In the genomic region with DNA sequence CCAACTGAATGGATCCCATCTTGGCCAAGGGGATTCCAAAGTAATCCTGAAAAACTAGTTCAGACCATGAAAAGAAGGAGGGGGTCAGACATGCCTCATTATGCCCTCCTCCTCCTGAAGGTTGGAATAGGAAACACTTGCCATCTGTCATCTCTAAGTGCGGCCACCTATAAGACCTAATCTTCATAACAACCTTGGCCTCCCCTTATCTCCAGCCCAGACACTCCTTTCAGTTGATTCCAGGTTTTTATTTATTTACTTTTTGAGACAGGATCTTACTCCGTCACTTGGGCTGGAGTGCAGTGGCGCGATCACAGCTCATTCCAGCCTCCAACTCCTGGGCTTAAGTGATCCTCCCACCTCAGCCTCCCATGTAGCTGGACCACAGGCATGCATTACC, we compare ENCODE assay signal across 1 cellular context.
TF ChIP-seq lines count a peak whose summit lies in the region.

No MANE protein-coding gene starts in this region.

TF ChIP-seq in K562, 482 proteins besides CTCF, POLR2A, EP300 and RAD21 (continued from another document):
- TF ChIP-seq, protein P1, sequence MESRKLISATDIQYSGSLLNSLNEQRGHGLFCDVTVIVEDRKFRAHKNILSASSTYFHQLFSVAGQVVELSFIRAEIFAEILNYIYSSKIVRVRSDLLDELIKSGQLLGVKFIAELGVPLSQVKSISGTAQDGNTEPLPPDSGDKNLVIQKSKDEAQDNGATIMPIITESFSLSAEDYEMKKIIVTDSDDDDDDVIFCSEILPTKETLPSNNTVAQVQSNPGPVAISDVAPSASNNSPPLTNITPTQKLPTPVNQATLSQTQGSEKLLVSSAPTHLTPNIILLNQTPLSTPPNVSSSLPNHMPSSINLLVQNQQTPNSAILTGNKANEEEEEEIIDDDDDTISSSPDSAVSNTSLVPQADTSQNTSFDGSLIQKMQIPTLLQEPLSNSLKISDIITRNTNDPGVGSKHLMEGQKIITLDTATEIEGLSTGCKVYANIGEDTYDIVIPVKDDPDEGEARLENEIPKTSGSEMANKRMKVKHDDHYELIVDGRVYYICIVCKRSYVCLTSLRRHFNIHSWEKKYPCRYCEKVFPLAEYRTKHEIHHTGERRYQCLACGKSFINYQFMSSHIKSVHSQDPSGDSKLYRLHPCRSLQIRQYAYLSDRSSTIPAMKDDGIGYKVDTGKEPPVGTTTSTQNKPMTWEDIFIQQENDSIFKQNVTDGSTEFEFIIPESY (CRISPR knock-in tag; IDR thresholded peaks at IDR 0.05): peak; percentile 74; the same call in 1 of the 2 replicates
- TF ChIP-seq CBFA2T2 (conservative IDR thresholded peaks at IDR 0.05) (0 out of 2 replicates have a peak, but pooled peaks have one; percentile 22), CBFA2T3 (IDR thresholded peaks at IDR 0.05) (peak; percentile 58), ZBTB8A (IDR thresholded peaks at IDR 0.05; ENCODE audit: partially characterized antibody) (no peak), TAL1 (IDR thresholded peaks at IDR 0.05) (peak; percentile 35; the same call in 1 of the 2 replicates), ZC3H8 (IDR thresholded peaks at IDR 0.05) (no peak), TEAD4 (IDR thresholded peaks at IDR 0.05; ENCODE audit: low read length) (0 out of 2 replicates have a peak, but pooled peaks have one; percentile 20), TEAD4 (CRISPR knock-in tag; IDR thresholded peaks at IDR 0.05; ENCODE audit: borderline replicate concordance) (no peak), TCF3 (CRISPR knock-in tag; IDR thresholded peaks at IDR 0.05) (peak; percentile 51)
- TF ChIP-seq, protein P2, sequence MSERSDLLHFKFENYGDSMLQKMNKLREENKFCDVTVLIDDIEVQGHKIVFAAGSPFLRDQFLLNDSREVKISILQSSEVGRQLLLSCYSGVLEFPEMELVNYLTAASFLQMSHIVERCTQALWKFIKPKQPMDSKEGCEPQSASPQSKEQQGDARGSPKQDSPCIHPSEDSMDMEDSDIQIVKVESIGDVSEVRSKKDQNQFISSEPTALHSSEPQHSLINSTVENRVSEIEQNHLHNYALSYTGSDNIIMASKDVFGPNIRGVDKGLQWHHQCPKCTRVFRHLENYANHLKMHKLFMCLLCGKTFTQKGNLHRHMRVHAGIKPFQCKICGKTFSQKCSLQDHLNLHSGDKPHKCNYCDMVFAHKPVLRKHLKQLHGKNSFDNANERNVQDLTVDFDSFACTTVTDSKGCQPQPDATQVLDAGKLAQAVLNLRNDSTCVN (CRISPR knock-in tag; IDR thresholded peaks at IDR 0.05): no peak
TF ChIP-seq in K562: peak in this region for 8.
